In genomic region chr17:2303278-2304188, GRCh38 we compare ENCODE assay signal across 8 cellular contexts. TPM values are rescaled to one million over a fixed set of nuclear protein-coding genes. Genes with fewer than 3 reads are reported as not detected.
DNase-seq lines count a peak whose midpoint lies in the region; ATAC-seq and TF ChIP-seq lines count a peak whose summit lies in the region.

Gene SMG6 (minus strand): TSS chr17:2303785. CDS start chr17:2303720, 65 bp downstream.
A gene with protein sequence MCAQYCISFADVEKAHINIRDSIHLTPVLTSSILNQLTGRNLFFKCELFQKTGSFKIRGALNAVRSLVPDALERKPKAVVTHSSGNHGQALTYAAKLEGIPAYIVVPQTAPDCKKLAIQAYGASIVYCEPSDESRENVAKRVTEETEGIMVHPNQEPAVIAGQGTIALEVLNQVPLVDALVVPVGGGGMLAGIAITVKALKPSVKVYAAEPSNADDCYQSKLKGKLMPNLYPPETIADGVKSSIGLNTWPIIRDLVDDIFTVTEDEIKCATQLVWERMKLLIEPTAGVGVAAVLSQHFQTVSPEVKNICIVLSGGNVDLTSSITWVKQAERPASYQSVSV (plus strand): TSS chr17:2303950. CDS start chr17:2315561, 11,611 bp downstream.

- POLR2A ChIA-PET in CD8-positive, alpha-beta T cell (lab: Charles Lee), result interaction anchor here (0.6 to 3.1 kb wide), 8 partner anchors 10 to 226 kb away, joined by 3 to 16 read pairs (median 6); partner anchors contain the start of gene TSR1

- peaks cover 18% of the 10 kb centered on the region for H3K4me1 ChIP-seq in CD8-positive, alpha-beta T cell (ENCODE audit: insufficient read depth, low read length)

- H3K9me3 ChIP-seq in CD8-positive, alpha-beta T cell (ENCODE audit: low read length), result no peaks in the 10 kb centered on the region

- H3K27ac ChIP-seq in CD8-positive, alpha-beta T cell (ENCODE audit: low read depth, low read length), result peak within 1 kb of the TSS; percentile 85

- H3K4me1 Mint-ChIP-seq in CD8-positive, alpha-beta T cell (ENCODE audit: low read depth), result peaks cover 43% of the 10 kb centered on the region
- peaks cover 20 to 27% of the 10 kb centered on the region in 2 donors for H3K4me1 Mint-ChIP-seq in effector memory CD8-positive, alpha-beta T cell (ENCODE audit: low read depth in 2 of 2)
- peaks cover 20% of the 10 kb centered on the region for H3K4me1 Mint-ChIP-seq in memory B cell

- no peak for TF ChIP-seq CTCF in CD8-positive, alpha-beta T cell (IDR thresholded peaks at IDR 0.05)

- H3K4me3 Mint-ChIP-seq in CD8-positive, alpha-beta T cell, result peak within 1 kb of the TSS; percentile 93
- peak within 1 kb of the TSS; percentile 85 to 89 for H3K4me3 Mint-ChIP-seq in effector memory CD8-positive, alpha-beta T cell
- peak within 1 kb of the TSS; percentile 84 for H3K4me3 Mint-ChIP-seq in memory B cell

- H3K9me3 Mint-ChIP-seq in CD8-positive, alpha-beta T cell, result no peaks in the 10 kb centered on the region
- H3K9me3 Mint-ChIP-seq in effector memory CD8-positive, alpha-beta T cell, result no peaks in the 10 kb centered on the region
- no peaks in the 10 kb centered on the region for H3K9me3 Mint-ChIP-seq in memory B cell

- H3K27me3 ChIP-seq in CD8-positive, alpha-beta T cell (ENCODE audit: insufficient read depth, low read length), result no peaks in the 10 kb centered on the region

- intact Hi-C loops in CD8-positive, alpha-beta T cell (cut with DNase I, micrococcal nuclease), result loop anchor here (1.0 to 10.0 kb wide), 10 partner anchors 33 to 659 kb away; partner anchors contain the start of genes MNT (in 2 of the 2), TSR1 (in 2 of the 2), CLUH (in 1 of the 2) and RILP (in 1 of the 2)

- DNase-seq in CD8-positive, alpha-beta T cell, result peak; percentile 89 to 98 (median 95)
- DNase-seq in NOMO-1 (lab: John Stamatoyannopoulos, UW; ENCODE audit: unreplicated experiment in 2 of 2), result peak; percentile 75 to 82
- peak; percentile 87 to 94 (median 89) for DNase-seq in activated CD8-positive, alpha-beta memory T cell treated with anti-CD3 and anti-CD28 coated beads for 48 hours (ENCODE audit: low read depth in 2 of 3, low spot score in 2 of 3)
- DNase-seq in effector memory CD8-positive, alpha-beta T cell, result peak; percentile 88 to 89 (median 88)
- DNase-seq in memory B cell (ENCODE audit: low spot score in 2 of 2), result peak; percentile 84 to 92
- DNase-seq in stimulated activated CD8-positive, alpha-beta memory T cell treated with anti-CD3 and anti-CD28 coated beads, Interleukin-12 subunit alpha, Interleukin-12 subunit beta, amount 100 ng/mL, for 24 hours (ENCODE audit: extremely low read depth), result peak; percentile 91

- peak within 1 kb of the TSS; percentile 95 for H3K4me3 ChIP-seq in CD8-positive, alpha-beta T cell (ENCODE audit: low read depth, low read length)

- CTCF ChIA-PET in CD8-positive, alpha-beta T cell (lab: Charles Lee), result interaction anchor here (0.8 to 2.9 kb wide), 3 partner anchors 20 to 245 kb away, joined by 3 to 14 read pairs (median 4); no protein-coding TSS in a partner anchor

- no peaks in the 10 kb centered on the region for H3K27me3 Mint-ChIP-seq in CD8-positive, alpha-beta T cell (ENCODE audit: low read depth)
- H3K27me3 Mint-ChIP-seq in effector memory CD8-positive, alpha-beta T cell, result no peaks in the 10 kb centered on the region
- H3K27me3 Mint-ChIP-seq in memory B cell, result no peaks in the 10 kb centered on the region

- peaks cover 4% of the 10 kb centered on the region for H3K36me3 ChIP-seq in CD8-positive, alpha-beta T cell (ENCODE audit: insufficient read depth, low read length)

- peak; percentile 91 for ATAC-seq in CD8-positive, alpha-beta T cell
- ATAC-seq in GM19438 (IDR thresholded peaks at IDR 0.05; ENCODE audit: low read depth, unreplicated experiment), result peak; percentile 74
- peak; percentile 69 for ATAC-seq in HG03571 (IDR thresholded peaks at IDR 0.05; ENCODE audit: unreplicated experiment)
- ATAC-seq in effector memory CD8-positive, alpha-beta T cell (replicated peaks), result peak; percentile 85
- peak; percentile 84 for ATAC-seq in memory B cell (ENCODE audit: low read depth)

- peaks cover 26% of the 10 kb centered on the region for H3K36me3 Mint-ChIP-seq in CD8-positive, alpha-beta T cell
- H3K36me3 Mint-ChIP-seq in effector memory CD8-positive, alpha-beta T cell (ENCODE audit: insufficient read depth), result peaks cover 19% of the 10 kb centered on the region
- peaks cover 8% of the 10 kb centered on the region for H3K36me3 Mint-ChIP-seq in memory B cell

- peak within 1 kb of the TSS; percentile 91 for H3K27ac Mint-ChIP-seq in CD8-positive, alpha-beta T cell
- peak within 1 kb of the TSS; percentile 85 to 88 for H3K27ac Mint-ChIP-seq in effector memory CD8-positive, alpha-beta T cell
- H3K27ac Mint-ChIP-seq in memory B cell, result peak within 1 kb of the TSS; percentile 75

RNA-seq across cellular contexts. Expression of gene SMG6, which starts in this region (rescaled TPM):
- 10 to 100 TPM; 36.1 to 37.8 TPM for total RNA-seq in CD8-positive, alpha-beta T cell

RNA-seq across cellular contexts. Expression of the second gene that starts in this region (rescaled TPM):
- 1 to 10 TPM; 1.8 to 2.9 TPM for total RNA-seq in CD8-positive, alpha-beta T cell

Comparison
In these comparisons a context has a peak if more than half of its experiments do, and no peak if none do; other contexts are left out.
1. Peak in every context shown above with its lines: DNase-seq, ATAC-seq, H3K4me3 ChIP-seq and H3K27ac ChIP-seq.